In the genomic region with DNA sequence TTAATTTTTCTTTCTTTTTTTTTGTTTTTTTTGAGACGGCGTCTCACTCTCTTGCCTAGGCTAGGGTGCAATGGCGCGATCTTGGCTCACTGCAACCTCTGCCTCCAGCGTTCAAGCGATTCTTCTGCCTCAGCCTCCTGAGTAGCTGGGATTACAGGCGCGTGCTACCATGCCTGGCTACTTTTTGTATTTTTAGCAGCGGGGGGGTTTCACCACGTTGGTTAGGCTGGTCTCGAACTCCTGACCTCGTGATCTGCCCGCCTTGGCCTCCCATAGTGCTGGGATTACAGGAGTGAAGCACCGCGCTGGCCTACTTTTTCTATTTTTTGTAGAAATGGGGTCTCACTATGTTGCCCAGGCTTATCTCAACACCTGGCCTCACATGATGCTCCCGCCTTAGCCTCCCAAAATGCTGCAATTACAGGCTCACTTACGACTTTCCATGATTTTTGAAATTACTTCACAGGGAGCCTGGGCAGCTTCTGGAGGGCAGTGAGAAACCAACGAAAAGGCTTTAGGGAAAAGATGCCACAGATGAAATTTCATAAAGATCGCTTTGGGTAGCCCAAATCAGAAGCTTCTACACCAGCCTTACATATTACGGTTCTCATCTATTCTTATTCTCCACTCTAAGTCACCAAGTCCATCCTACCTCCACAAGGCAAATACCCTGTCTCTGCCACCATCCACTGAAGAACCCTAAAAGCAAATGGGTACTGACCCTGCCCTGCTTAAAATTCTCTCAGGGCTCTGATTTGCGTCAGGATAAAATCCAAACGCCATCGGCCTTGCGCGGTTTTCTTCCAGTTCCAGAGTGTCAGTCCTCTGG, we compare ENCODE assay signal across 8 cellular contexts. TPM values are rescaled to one million over a fixed set of nuclear protein-coding genes. Genes with fewer than 3 reads are reported as not detected.
DNase-seq lines count a peak whose midpoint lies in the region; ATAC-seq and TF ChIP-seq lines count a peak whose summit lies in the region.

No MANE protein-coding gene starts in this region.

- peak overlapping the region; percentile 10 for H3K4ac ChIP-seq in trophoblast cell (ENCODE audit: low read depth, low read length)

- peak overlapping the region; percentile 81 for H4K8ac ChIP-seq in trophoblast cell (ENCODE audit: low read depth, low read length)

- peaks cover 3 to 7% of the 10 kb centered on the region in 2 experiments for H3K4me1 ChIP-seq in trophoblast cell (ENCODE audit: control insufficient read depth in 1 of 2, insufficient read depth in 2 of 2, low read length in 2 of 2)

- H3K36me3 Mint-ChIP-seq in activated CD4-positive, alpha-beta T cell treated with anti-CD3 and anti-CD28 coated beads for 36 hours (ENCODE audit: low read depth): peaks cover 43% of the 10 kb centered on the region

- peaks cover 4% of the 10 kb centered on the region for H3K79me2 ChIP-seq in trophoblast cell (ENCODE audit: control insufficient read depth, insufficient read depth, low read length, poor library complexity)

- peak overlapping the region; percentile 54 for H3K27ac ChIP-seq in trophoblast cell (ENCODE audit: low read depth, low read length)

- no peak for TF ChIP-seq CTCF in fibroblast of mammary gland (conservative IDR thresholded peaks at IDR 0.05; ENCODE audit: control insufficient read depth, insufficient read depth, low read depth, low read length)

- no peak overlapping the region for H3K23ac ChIP-seq in trophoblast cell (ENCODE audit: low read length)

- intact Hi-C loops in activated CD4-positive, alpha-beta T cell treated with anti-CD3 and anti-CD28 coated beads for 36 hours (cut with DNase I, micrococcal nuclease): loop anchor here (1.0 to 10.0 kb wide), 4 partner anchors 238 to 1109 kb away; partner anchors contain the start of genes STIM1 (in 2 of the 2) and NUP98 (in 1 of the 2)

- WGBS in trophoblast cell (ENCODE audit: extremely low coverage, insufficient coverage, insufficient read length): no CpG with 5 or more reads among the region's 25 CpGs

- peaks cover 69% of the 10 kb centered on the region for H3K4me1 Mint-ChIP-seq in activated CD4-positive, alpha-beta T cell treated with anti-CD3 and anti-CD28 coated beads for 36 hours

- peak overlapping the region; percentile 89 for H3K4me3 ChIP-seq in fibroblast of mammary gland (ENCODE audit: control insufficient read depth, low read depth, low read length)
- peak overlapping the region; percentile 80 for H3K4me3 ChIP-seq in trophoblast cell (ENCODE audit: low read depth, low read length)

- H4K91ac ChIP-seq in trophoblast cell (ENCODE audit: low read depth, low read length): peak overlapping the region; percentile 60

- CTCF ChIA-PET in activated CD4-positive, alpha-beta T cell treated with anti-CD3 and anti-CD28 coated beads for 36 hours (lab: Charles Lee): interaction anchor here (1.3 kb wide), 1 partner anchor 27 kb away, joined by 4 read pairs; no protein-coding TSS in a partner anchor

- no peaks in the 10 kb centered on the region for H3K9me3 ChIP-seq in trophoblast cell (ENCODE audit: insufficient read depth, low read depth, low read length)

- H3K4me3 Mint-ChIP-seq in activated CD4-positive, alpha-beta T cell treated with anti-CD3 and anti-CD28 coated beads for 36 hours: peak overlapping the region; percentile 98

- DNase-seq in activated CD4-positive, alpha-beta T cell treated with anti-CD3 and anti-CD28 coated beads for 36 hours: no peak
- DNase-seq in activated CD4-positive, alpha-beta T cell treated with anti-CD3 and anti-CD28 coated beads for 48 hours: no peak
- DNase-seq in fibroblast of mammary gland (ENCODE audit: low read depth): peak; percentile 8
- no peak for DNase-seq in trophoblast cell
- no peak for DNase-seq in activated effector memory CD4-positive, alpha-beta T cell treated with anti-CD3 and anti-CD28 coated beads, Interleukin-2, amount 50 U/mL, for 16 hours
- no peak for DNase-seq in stimulated activated CD4-positive, alpha-beta T cell treated with anti-CD3 and anti-CD28 coated beads, Interleukin-4, amount 100 ng/mL, for 1 hour
- no peak for DNase-seq in hippocampal formation (lab: John Stamatoyannopoulos, UW)

- no peaks in the 10 kb centered on the region for H3K27me3 ChIP-seq in trophoblast cell (ENCODE audit: insufficient read depth, low read length)

- ATAC-seq in activated CD4-positive, alpha-beta T cell treated with anti-CD3 and anti-CD28 coated beads for 36 hours: peak; percentile 0
- ATAC-seq in SK-N-SH treated with all-trans-retinoic acid at 6 μM for 48 hours: peak; percentile 3

- peaks cover 10% of the 10 kb centered on the region for H3K79me1 ChIP-seq in trophoblast cell (ENCODE audit: low read length)

- peak overlapping the region; percentile 4 for H3K14ac ChIP-seq in trophoblast cell (ENCODE audit: low read length)

- H3K27me3 Mint-ChIP-seq in activated CD4-positive, alpha-beta T cell treated with anti-CD3 and anti-CD28 coated beads for 36 hours: no peaks in the 10 kb centered on the region

- peak overlapping the region; percentile 4 for H2BK5ac ChIP-seq in trophoblast cell (ENCODE audit: low read depth, low read length, poor library complexity)

- peak overlapping the region; percentile 53 for H2AFZ ChIP-seq in trophoblast cell (ENCODE audit: insufficient read depth, low read length, poor library complexity)

- H2AK5ac ChIP-seq in trophoblast cell (ENCODE audit: low read length): no peak overlapping the region

- peak overlapping the region; percentile 97 for H3K27ac Mint-ChIP-seq in activated CD4-positive, alpha-beta T cell treated with anti-CD3 and anti-CD28 coated beads for 36 hours

- no peak overlapping the region for H3K18ac ChIP-seq in trophoblast cell (ENCODE audit: low read length)

- peak overlapping the region; percentile 70 for H3K4me2 ChIP-seq in trophoblast cell (ENCODE audit: low read length)

- H3K36me3 ChIP-seq in trophoblast cell (ENCODE audit: control insufficient read depth in 1 of 2, insufficient read depth in 2 of 2, low read length in 2 of 2): peaks cover 4 to 9% of the 10 kb centered on the region in 2 experiments

- H2BK12ac ChIP-seq in trophoblast cell (ENCODE audit: low read length): no peak overlapping the region

- peak overlapping the region; percentile 90 for H3K9ac ChIP-seq in trophoblast cell (ENCODE audit: low read length)

- no peaks in the 10 kb centered on the region for H3K9me3 Mint-ChIP-seq in activated CD4-positive, alpha-beta T cell treated with anti-CD3 and anti-CD28 coated beads for 36 hours (ENCODE audit: low read depth)

- peak overlapping the region; percentile 44 for H2BK120ac ChIP-seq in trophoblast cell (ENCODE audit: insufficient read depth, low read length, poor library complexity)

- POLR2A ChIA-PET in activated CD4-positive, alpha-beta T cell treated with anti-CD3 and anti-CD28 coated beads for 36 hours (lab: Charles Lee): interaction anchor here (0.6 kb wide), 1 partner anchor 630 kb away, joined by 3 read pairs; no protein-coding TSS in a partner anchor

- H4K12ac ChIP-seq in trophoblast cell (ENCODE audit: low read depth, low read length): no peak overlapping the region

TF ChIP-seq in SK-N-SH treated with all-trans-retinoic acid at 6 μM for 48 hours, 23 proteins besides CTCF, POLR2A, EP300 and RAD21 (continues in another document):
- no peak for TF ChIP-seq ARNTL (CRISPR knock-in tag; IDR thresholded peaks at IDR 0.05; ENCODE audit: borderline replicate concordance, low read depth)
- TF ChIP-seq ZFP3 (CRISPR knock-in tag; IDR thresholded peaks at IDR 0.05): no peak
- TF ChIP-seq ZFP30 (CRISPR knock-in tag; IDR thresholded peaks at IDR 0.05): no peak
- TF ChIP-seq SNAI2 (CRISPR knock-in tag; IDR thresholded peaks at IDR 0.05): no peak
- no peak for TF ChIP-seq ZNF565 (CRISPR knock-in tag; conservative IDR thresholded peaks at IDR 0.05; ENCODE audit: low read depth)
- no peak for TF ChIP-seq TSHZ2 (CRISPR knock-in tag; IDR thresholded peaks at IDR 0.05)
- TF ChIP-seq BACH2 (CRISPR knock-in tag; IDR thresholded peaks at IDR 0.05; ENCODE audit: borderline replicate concordance): no peak
- TF ChIP-seq ISL1 (CRISPR knock-in tag; IDR thresholded peaks at IDR 0.05): no peak
- no peak for TF ChIP-seq PPARA (CRISPR knock-in tag; IDR thresholded peaks at IDR 0.05; ENCODE audit: borderline replicate concordance)
- TF ChIP-seq OSR1 (CRISPR knock-in tag; IDR thresholded peaks at IDR 0.05): no peak
- TF ChIP-seq CSDC2 (CRISPR knock-in tag; IDR thresholded peaks at IDR 0.05): no peak
- no peak for TF ChIP-seq TOX (CRISPR knock-in tag; IDR thresholded peaks at IDR 0.05; ENCODE audit: borderline replicate concordance)
- TF ChIP-seq ZNF8 (CRISPR knock-in tag; IDR thresholded peaks at IDR 0.05): no peak

RNA-seq across cellular contexts. Expression of gene RRM1, which starts 0.9 kb away (rescaled TPM):
- 100 to 1,000 TPM; 220 to 259 TPM for total RNA-seq in activated CD4-positive, alpha-beta T cell treated with anti-CD3 and anti-CD28 coated beads for 36 hours
- 63.0 and 64.3 TPM in 2 replicates for polyA plus RNA-seq in trophoblast cell (2013)
